In genomic region chr9:128593856-128594255, GRCh38 we compare ENCODE assay signal across 1 cellular context.
TF ChIP-seq lines count a peak whose summit lies in the region.

No MANE protein-coding gene starts in this region.

TF ChIP-seq in HepG2, 621 proteins besides CTCF, POLR2A, EP300 and RAD21:
- no peak for TF ChIP-seq RBFOX2 (IDR thresholded peaks at IDR 0.05; ENCODE audit: low read depth, low read length)
- TF ChIP-seq HDAC2 (CRISPR knock-in tag; IDR thresholded peaks at IDR 0.05) = no peak
- TF ChIP-seq MIER3 (CRISPR knock-in tag; IDR thresholded peaks at IDR 0.05; ENCODE audit: borderline replicate concordance) = no peak
- no peak for TF ChIP-seq BRF2 (CRISPR knock-in tag; IDR thresholded peaks at IDR 0.05)
TF ChIP-seq in HepG2: peak in this region for 0.
